16 cellular contexts compared by ENCODE assay signal in genomic region chr18:57793630-57793986, GRCh38. TPM values are rescaled to one million over a fixed set of nuclear protein-coding genes. Genes with fewer than 3 reads are reported as not detected.
DNase-seq lines count a peak whose midpoint lies in the region; ATAC-seq and TF ChIP-seq lines count a peak whose summit lies in the region.
"Had no signal": no experiment of that assay in that cellular context is flagged by ENCODE, and none has a peak within 500 bp of the region (broad histone marks: within the 10 kb centered on the region; RNA-seq: fewer than 3 reads in every experiment).

No MANE protein-coding gene starts in this region.

- H3K4me1 Mint-ChIP-seq in Caco-2 (ENCODE audit: low read depth, unreplicated experiment) (peaks cover 24% of the 10 kb centered on the region), chondrocyte (ENCODE audit: low read depth) (peaks cover 73% of the 10 kb centered on the region), memory B cell (no peaks in the 10 kb centered on the region)
- peaks cover 0 to 2% of the 10 kb centered on the region in 2 donors for H3K4me1 Mint-ChIP-seq in stimulated activated naive B cell treated with anti-CD40 and anti-IgM and Interleukin-4, amounts not matched to agents 10 μg/mL and 1 μg/mL and 100 μg/mL, for 72 hours
- H3K4me1 Mint-ChIP-seq in CD8-positive, alpha-beta T cell (ENCODE audit: low read depth), result no peaks in the 10 kb centered on the region

- peak overlapping the region; percentile 27 for H3K27ac Mint-ChIP-seq in Caco-2 (ENCODE audit: unreplicated experiment)
- peak overlapping the region; percentile 88 for H3K27ac Mint-ChIP-seq in chondrocyte (ENCODE audit: unreplicated experiment)
- peak overlapping the region; percentile 24 for H3K27ac Mint-ChIP-seq in memory B cell
- peak overlapping the region; percentile 14 for H3K27ac Mint-ChIP-seq in stimulated activated naive B cell treated with anti-CD40 and anti-IgM and Interleukin-4, amounts not matched to agents 10 μg/mL and 1 μg/mL and 100 μg/mL, for 72 hours
- no peak overlapping the region for H3K27ac Mint-ChIP-seq in CD8-positive, alpha-beta T cell
- H3K27ac Mint-ChIP-seq: activated T-helper 2 cell treated with anti-CD3 and anti-CD28 coated beads, Interferon-gamma antibody, Interleukin-2, Interleukin-4, amounts not matched to agents 10 μg/mL and 5 μg/mL and 100 μg/mL, durations not matched to agents 14 hours and 24 hours and 36 hours; dendritic cell treated with granulocyte-macrophage colony-stimulating factor and Interleukin-4, amounts not matched to agents 40 ng/mL and 50 ng/mL, for 4 days had no signal

- H3K4me3 Mint-ChIP-seq in Caco-2 (ENCODE audit: unreplicated experiment) (no peak overlapping the region), chondrocyte (ENCODE audit: unreplicated experiment) (peak overlapping the region; percentile 63), memory B cell (no peak overlapping the region)
- no peak overlapping the region for H3K4me3 Mint-ChIP-seq in stimulated activated naive B cell treated with anti-CD40 and anti-IgM and Interleukin-4, amounts not matched to agents 10 μg/mL and 1 μg/mL and 100 μg/mL, for 72 hours
- H3K4me3 Mint-ChIP-seq in CD8-positive, alpha-beta T cell, result no peak overlapping the region
- H3K4me3 Mint-ChIP-seq: dendritic cell treated with granulocyte-macrophage colony-stimulating factor and Interleukin-4, amounts not matched to agents 40 ng/mL and 50 ng/mL, for 4 days had no signal

- H3K4me1 ChIP-seq in Caco-2, result peaks cover 24% of the 10 kb centered on the region
- H3K4me1 ChIP-seq in CD8-positive, alpha-beta T cell (ENCODE audit: insufficient read depth, low read length), result no peaks in the 10 kb centered on the region

- H3K4me3 ChIP-seq in Caco-2 (ENCODE audit: low read depth, low read length), result no peak overlapping the region
- H3K4me3 ChIP-seq in CD8-positive, alpha-beta T cell (ENCODE audit: low read depth, low read length), result no peak overlapping the region

- intact Hi-C loops in Caco-2 (cut with micrococcal nuclease; ENCODE audit: unreplicated experiment), result no loop called here
- intact Hi-C loops in CD8-positive, alpha-beta T cell (cut with DNase I, micrococcal nuclease), result no loop called here

- H3K36me3 ChIP-seq in Caco-2 (ENCODE audit: control insufficient read depth, insufficient read depth, low read length), result no peaks in the 10 kb centered on the region
- H3K36me3 ChIP-seq in CD8-positive, alpha-beta T cell (ENCODE audit: insufficient read depth, low read length), result no peaks in the 10 kb centered on the region

- CTCF ChIA-PET in Caco-2 (lab: Charles Lee), result no interaction called here
- CTCF ChIA-PET in CD8-positive, alpha-beta T cell (lab: Charles Lee), result no interaction called here

- no peaks in the 10 kb centered on the region for H3K9me3 ChIP-seq in Caco-2
- H3K9me3 ChIP-seq in CD8-positive, alpha-beta T cell (ENCODE audit: low read length), result no peaks in the 10 kb centered on the region

- POLR2A ChIA-PET in Caco-2 (lab: Charles Lee), result no interaction called here
- POLR2A ChIA-PET in CD8-positive, alpha-beta T cell (lab: Charles Lee), result no interaction called here

- H3K9me3 Mint-ChIP-seq in Caco-2 (ENCODE audit: unreplicated experiment), result no peaks in the 10 kb centered on the region
- no peaks in the 10 kb centered on the region for H3K9me3 Mint-ChIP-seq in chondrocyte (ENCODE audit: low read depth)
- H3K9me3 Mint-ChIP-seq in memory B cell, result no peaks in the 10 kb centered on the region
- peaks cover 0 to 7% of the 10 kb centered on the region in 2 donors for H3K9me3 Mint-ChIP-seq in stimulated activated naive B cell treated with anti-CD40 and anti-IgM and Interleukin-4, amounts not matched to agents 10 μg/mL and 1 μg/mL and 100 μg/mL, for 72 hours
- peaks cover 4% of the 10 kb centered on the region for H3K9me3 Mint-ChIP-seq in CD8-positive, alpha-beta T cell
- H3K9me3 Mint-ChIP-seq: activated T-helper 2 cell treated with anti-CD3 and anti-CD28 coated beads, Interferon-gamma antibody, Interleukin-2, Interleukin-4, amounts not matched to agents 10 μg/mL and 5 μg/mL and 100 μg/mL, durations not matched to agents 14 hours and 24 hours and 36 hours; dendritic cell treated with granulocyte-macrophage colony-stimulating factor and Interleukin-4, amounts not matched to agents 40 ng/mL and 50 ng/mL, for 4 days had no signal

- no peak for ATAC-seq in memory B cell (ENCODE audit: low read depth)
- no peak for ATAC-seq in stimulated activated naive B cell treated with anti-CD40 and anti-IgM and Interleukin-4, amounts not matched to agents 10 μg/mL and 1 μg/mL and 100 μg/mL, for 72 hours (replicated peaks)
- no peak for ATAC-seq in CD8-positive, alpha-beta T cell
- ATAC-seq: PC-3 had no signal

- DNase-seq in Caco-2 (no peak), chondrocyte (ENCODE audit: low spot score) (no peak), memory B cell (ENCODE audit: low spot score in 2 of 2) (no peak), NCI-H748 treated with DMSO at 0.1 percent for 48 hours (lab: John Stamatoyannopoulos, UW) (no peak)
- DNase-seq in stimulated activated naive B cell treated with anti-CD40 and anti-IgM and Interleukin-4, amounts not matched to agents 10 μg/mL and 1 μg/mL and 100 μg/mL, for 72 hours, result no peak
- DNase-seq in effector CD4-positive, alpha-beta T cell, result no peak
- DNase-seq in activated CD4-positive, alpha-beta T cell treated with anti-CD3 and anti-CD28 coated beads for 4 hours, result no peak
- DNase-seq in CD8-positive, alpha-beta T cell, result no peak
- DNase-seq: AML-193, DMS153, midbrain, NCI-H510A treated with DMSO at 0.1 percent for 48 hours, PC-3 had no signal

- no TSS peak for BruUV-seq in Caco-2 (replicated peaks; lab: Mats Ljungman, UMichigan)

- no peaks in the 10 kb centered on the region for H3K27me3 ChIP-seq in Caco-2 (replicated peaks; ENCODE audit: control insufficient read depth, insufficient read depth, low read length)
- no peaks in the 10 kb centered on the region for H3K27me3 ChIP-seq in CD8-positive, alpha-beta T cell (ENCODE audit: insufficient read depth, low read length)

- no peak overlapping the region for H3K27ac ChIP-seq in CD8-positive, alpha-beta T cell (ENCODE audit: low read depth, low read length)
- H3K27ac ChIP-seq: parathyroid adenoma had no signal

- TF ChIP-seq CTCF in Caco-2 (IDR thresholded peaks at IDR 0.05; ENCODE audit: insufficient read depth in 1 of 2, low read depth in 1 of 2, low read length in 1 of 2, severe bottlenecking in 1 of 2, unreplicated experiment in 1 of 2) (no peak), chondrocyte (IDR thresholded peaks at IDR 0.05) (no peak)
- TF ChIP-seq CTCF in CD8-positive, alpha-beta T cell (IDR thresholded peaks at IDR 0.05), result no peak

- H3K27me3 Mint-ChIP-seq in Caco-2 (ENCODE audit: insufficient read depth, unreplicated experiment) (no peaks in the 10 kb centered on the region), chondrocyte (ENCODE audit: low read depth) (no peaks in the 10 kb centered on the region), memory B cell (no peaks in the 10 kb centered on the region)
- H3K27me3 Mint-ChIP-seq in stimulated activated naive B cell treated with anti-CD40 and anti-IgM and Interleukin-4, amounts not matched to agents 10 μg/mL and 1 μg/mL and 100 μg/mL, for 72 hours, result no peaks in the 10 kb centered on the region
- H3K27me3 Mint-ChIP-seq in CD8-positive, alpha-beta T cell (ENCODE audit: low read depth), result peaks cover 4% of the 10 kb centered on the region

- peaks cover 27% of the 10 kb centered on the region for H3K36me3 Mint-ChIP-seq in Caco-2 (ENCODE audit: insufficient read depth, unreplicated experiment)
- H3K36me3 Mint-ChIP-seq in chondrocyte (ENCODE audit: low read depth), result peaks cover 3% of the 10 kb centered on the region
- peaks cover 35% of the 10 kb centered on the region for H3K36me3 Mint-ChIP-seq in memory B cell
- peaks cover 21% of the 10 kb centered on the region in 2 donors for H3K36me3 Mint-ChIP-seq in stimulated activated naive B cell treated with anti-CD40 and anti-IgM and Interleukin-4, amounts not matched to agents 10 μg/mL and 1 μg/mL and 100 μg/mL, for 72 hours
- no peaks in the 10 kb centered on the region for H3K36me3 Mint-ChIP-seq in CD8-positive, alpha-beta T cell

RNA-seq across cellular contexts. Expression of gene ATP8B1, which starts 9.5 kb away (rescaled TPM):
- 31.6 and 32.0 TPM in 2 replicates for total RNA-seq in Caco-2 (2022)
- total RNA-seq in chondrocyte, result 28.1 to 38.3 TPM (median 35.4 TPM) in 3 replicates
- not detected for total RNA-seq in CD8-positive, alpha-beta T cell
- total RNA-seq: activated T-helper 2 cell treated with anti-CD3 and anti-CD28 coated beads, Interferon-gamma antibody, Interleukin-2, Interleukin-4, amounts not matched to agents 10 μg/mL and 5 μg/mL and 100 μg/mL, durations not matched to agents 14 hours and 24 hours and 36 hours had no signal

Comparison
In these comparisons a context has a peak if more than half of its experiments do, and no peak if none do; other contexts are left out.
1. RNA of gene ATP8B1, which starts 9.5 kb away (total RNA-seq): 28.1 to 38.3 TPM in chondrocyte and 31.6 to 32.0 TPM in Caco-2; not detected in CD8-positive, alpha-beta T cell; every median in the first group is over 10 times any median in the second.